8 cellular contexts compared by ENCODE assay signal in the genomic region with DNA sequence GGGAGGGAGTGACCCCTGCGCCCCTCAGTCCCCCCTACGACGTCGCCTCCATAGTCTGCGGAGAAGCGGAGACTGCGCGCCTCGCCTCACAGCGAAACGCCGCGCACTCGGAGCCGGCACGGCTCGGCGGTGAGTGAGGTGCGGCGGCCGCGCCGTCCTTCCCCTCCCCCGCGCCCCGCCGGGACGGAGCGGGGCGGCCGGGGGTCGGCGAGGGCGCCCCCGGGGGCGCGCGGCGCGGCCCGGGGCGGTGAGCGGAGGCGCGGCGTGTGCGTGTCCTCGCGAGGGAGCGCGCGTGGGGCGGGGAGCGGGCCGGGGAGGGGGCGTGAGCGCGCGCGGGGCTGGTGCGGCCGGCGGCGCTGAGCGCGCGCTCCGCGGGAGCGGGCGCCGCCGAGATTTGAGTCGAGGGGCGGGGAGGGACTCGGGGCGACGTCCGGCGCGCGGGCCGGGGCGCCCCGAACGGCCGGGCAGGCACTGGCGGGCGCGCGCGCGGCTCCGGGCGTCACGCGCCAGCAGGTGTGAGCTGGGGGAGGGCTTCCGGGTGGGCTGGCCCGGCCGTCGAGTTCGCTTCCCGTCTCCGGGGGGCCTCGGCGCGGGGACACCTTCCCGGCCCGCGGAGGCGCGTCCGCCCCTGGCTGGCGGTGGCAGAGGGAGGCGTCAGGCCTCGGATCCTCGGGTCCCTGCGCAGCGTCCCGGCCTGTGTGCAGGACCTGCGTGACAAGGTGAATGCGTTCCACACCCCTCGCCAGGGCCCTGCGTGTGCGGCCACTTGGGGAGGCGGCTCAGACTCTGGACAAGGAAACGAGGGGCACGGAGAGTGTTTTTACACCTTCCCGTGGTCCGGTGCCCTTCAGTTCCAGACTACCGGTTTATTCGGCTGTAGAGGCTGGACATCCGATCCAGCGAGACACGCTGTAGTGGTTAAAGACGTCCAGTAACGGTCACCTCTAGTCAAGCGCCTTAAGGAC. TPM values are rescaled to one million over a fixed set of nuclear protein-coding genes. Genes with fewer than 3 reads are reported as not detected.
DNase-seq lines count a peak whose midpoint lies in the region; ATAC-seq, FAIRE-seq and TF ChIP-seq lines count a peak whose summit lies in the region.

No MANE protein-coding gene starts in this region.

- H3K9me3 ChIP-seq in GM12878 (replicated peaks; ENCODE audit: control insufficient read depth, insufficient read depth, low read length) (no peaks in the 10 kb centered on the region), smooth muscle cell (replicated peaks; ENCODE audit: low read depth) (no peaks in the 10 kb centered on the region)

- H3K9ac ChIP-seq in GM12878 (ENCODE audit: control insufficient read depth, insufficient read depth, low read length) (peak overlapping the region; percentile 71), smooth muscle cell (ENCODE audit: low read depth) (peak overlapping the region; percentile 3)

- in situ Hi-C loops in GM12878 (cut with MboI) = loop anchor here (5.0 kb wide), 2 partner anchors 302 to 553 kb away; a partner anchor contains a TSS

- intact Hi-C loops in GM12878 (cut with micrococcal nuclease; ENCODE audit: unreplicated experiment) = loop anchor here (1.0 to 2.0 kb wide), 2 partner anchors 134 to 301 kb away; a partner anchor contains a TSS

- CTCF ChIA-PET in BJ (lab: Yijun Ruan, JAX) = interaction anchor here (0.9 to 3.9 kb wide), 5 partner anchors 9 to 303 kb away, joined by 3 to 23 read pairs (median 5); a partner anchor contains a TSS
- CTCF ChIA-PET in GM12878 (lab: Yijun Ruan, JAX) = interaction anchor here (0.7 to 2.3 kb wide), 13 partner anchors 9 to 730 kb away, joined by 3 to 26 read pairs (median 5); a partner anchor contains a TSS

- no peak for FAIRE-seq in GM12878 (lab: Jason Lieb, UNC)

- DNase-seq in BJ (ENCODE audit: low read depth) (no peak), GM19240 (ENCODE audit: insufficient read length, low spot score) (peak; percentile 47), T-helper 22 cell (ENCODE audit: low read depth) (peak; percentile 71), GM12878 (ENCODE audit: low read depth, low spot score) (no peak), iPS-NIHi7 (ENCODE audit: extremely low spot score) (peak; percentile 67), smooth muscle cell (lab: John Stamatoyannopoulos, UW; ENCODE audit: unreplicated experiment) (no peak)

- POLR2A ChIA-PET in BJ (lab: Charles Lee) (interaction anchor here (0.6 to 0.7 kb wide), 2 partner anchors 24 to 645 kb away, joined by 5 read pairs; no protein-coding TSS in a partner anchor), GM12878 (lab: Charles Lee) (interaction anchor here (0.5 to 2.0 kb wide), 14 partner anchors 8 to 896 kb away, joined by 3 to 28 read pairs (median 6); a partner anchor contains a TSS)

- peaks cover 5% of the 10 kb centered on the region for H3K79me2 ChIP-seq in GM12878 (ENCODE audit: control insufficient read depth, insufficient read depth, low read length)
- H3K79me2 ChIP-seq in smooth muscle cell (ENCODE audit: low read depth) = no peaks in the 10 kb centered on the region

- peak overlapping the region; percentile 81 for H3K27ac ChIP-seq in GM12878 (ENCODE audit: control insufficient read depth, insufficient read depth)
- no peak overlapping the region for H3K27ac ChIP-seq in smooth muscle cell (ENCODE audit: low read depth)

- H2AFZ ChIP-seq in GM12878 (ENCODE audit: control insufficient read depth, low read depth, low read length) (peak overlapping the region; percentile 76), smooth muscle cell (ENCODE audit: low read depth) (peak overlapping the region; percentile 94)

- RAD21 ChIA-PET in GM12878 (lab: Charles Lee; ENCODE audit: unreplicated experiment) = interaction anchor here (0.8 to 2.4 kb wide), 17 partner anchors 8 to 525 kb away, joined by 3 to 45 read pairs (median 6); a partner anchor contains a TSS

- peaks cover 2% of the 10 kb centered on the region for H3K27me3 ChIP-seq in BJ (ENCODE audit: control insufficient read depth, insufficient read depth, low read length)
- 0 out of 4 replicates have a peak, but pooled peaks cover 0 to 1% of the 10 kb centered on the region in 2 experiments for H3K27me3 ChIP-seq in GM12878 (replicated peaks in 1 of 2; ENCODE audit: control insufficient read depth in 2 of 2, insufficient read depth in 2 of 2, low read length in 1 of 2)
- H3K27me3 ChIP-seq in smooth muscle cell (ENCODE audit: low read depth) = peaks cover 12% of the 10 kb centered on the region

- TF ChIP-seq CTCF in BJ (IDR thresholded peaks at IDR 0.05; ENCODE audit: insufficient read depth, low read depth, low read length) (no peak), GM12878 (IDR thresholded peaks at IDR 0.05 in 2 of 3, conservative IDR thresholded peaks at IDR 0.05 in 1 of 3; ENCODE audit: control insufficient read depth in 2 of 3, extremely low read depth in 1 of 3, insufficient read depth in 1 of 3, low read depth in 3 of 3, low read length in 3 of 3) (no peak), smooth muscle cell (IDR thresholded peaks at IDR 0.05; ENCODE audit: borderline replicate concordance, insufficient read depth, poor library complexity, severe bottlenecking) (no peak)

- no peaks in the 10 kb centered on the region for H4K20me1 ChIP-seq in GM12878 (ENCODE audit: control insufficient read depth, insufficient read depth)
- peaks cover 18% of the 10 kb centered on the region for H4K20me1 ChIP-seq in smooth muscle cell (ENCODE audit: low read depth)

- ATAC-seq in HG03558 (IDR thresholded peaks at IDR 0.05; ENCODE audit: extremely low read depth, unreplicated experiment) (peak; percentile 4), GM12878 (peak; percentile 15), GM18870 (IDR thresholded peaks at IDR 0.05; ENCODE audit: unreplicated experiment) (no peak)

- TF ChIP-seq RAD21 in GM12878 (IDR thresholded peaks at IDR 0.05; ENCODE audit: insufficient read depth, low read depth, low read length) = no peak

- H3K36me3 ChIP-seq in BJ (ENCODE audit: control insufficient read depth, insufficient read depth, low read length) = no peaks in the 10 kb centered on the region
- no peaks in the 10 kb centered on the region for H3K36me3 ChIP-seq in GM12878 (ENCODE audit: control insufficient read depth in 2 of 2, insufficient read depth in 2 of 2, low read length in 1 of 2)
- H3K36me3 ChIP-seq in smooth muscle cell (ENCODE audit: low read depth) = no peaks in the 10 kb centered on the region

- whole genome bisulfite sequencing in GM12878 (ENCODE audit: insufficient coverage, insufficient replicate concordance, low lambda C conversion rate, missing lambda C conversion rate) = 3% methylated on average over 52 of the region's 138 CpGs
- WGBS in smooth muscle cell (ENCODE audit: low lambda C conversion rate) = 1% methylated on average over 44 of the region's 138 CpGs

- peaks cover 16% of the 10 kb centered on the region for H3K4me1 ChIP-seq in GM12878 (ENCODE audit: control insufficient read depth, insufficient read depth, low read length)
- no peaks in the 10 kb centered on the region for H3K4me1 ChIP-seq in smooth muscle cell (ENCODE audit: low read depth)

- peak overlapping the region; percentile 48 for H3K4me2 ChIP-seq in GM12878 (ENCODE audit: control insufficient read depth, insufficient read depth)
- peak overlapping the region; percentile 98 for H3K4me2 ChIP-seq in smooth muscle cell

- no peaks in the 10 kb centered on the region for H3F3A ChIP-seq in smooth muscle cell (ENCODE audit: low read depth)

- H3K4me3 ChIP-seq in BJ (ENCODE audit: low read depth, low read length) (peak overlapping the region; percentile 80), GM12878 (peak overlapping the region; percentile 85), smooth muscle cell (peak overlapping the region; percentile 78)

- BruUV-seq in GM12878 (replicated peaks; lab: Mats Ljungman, UMichigan) = no TSS peak

- SMC1A ChIA-PET in GM12878 (lab: Charles Lee; ENCODE audit: uncharacterized antibody, unreplicated experiment) = interaction anchor here (0.7 to 2.0 kb wide), 14 partner anchors 10 to 311 kb away, joined by 3 to 33 read pairs (median 4); a partner anchor contains a TSS

- TF ChIP-seq POLR2A in GM12878 (IDR thresholded peaks at IDR 0.05; ENCODE audit: low read depth, low read length) = peak; percentile 77; the same call in 1 of the 2 replicates

- TF ChIP-seq EP300 in GM12878 (IDR thresholded peaks at IDR 0.05; ENCODE audit: borderline replicate concordance in 1 of 2, control insufficient read depth in 1 of 2, low read depth in 2 of 2, low read length in 2 of 2) = no peak

TF ChIP-seq in GM12878, 131 proteins besides CTCF, POLR2A, EP300 and RAD21 (continues in another document):
- peak; percentile 49 for TF ChIP-seq NR2C1 (IDR thresholded peaks at IDR 0.05)
- TF ChIP-seq ZBED1 (IDR thresholded peaks at IDR 0.05; ENCODE audit: borderline replicate concordance) = no peak
- no peak for TF ChIP-seq KAT2A (conservative IDR thresholded peaks at IDR 0.05; ENCODE audit: control insufficient read depth, low read depth, low read length)
- no peak for TF ChIP-seq SMC3 (IDR thresholded peaks at IDR 0.05; ENCODE audit: borderline replicate concordance, low read length)
- peak; percentile 61 for TF ChIP-seq GATAD2B (conservative IDR thresholded peaks at IDR 0.05; ENCODE audit: low read depth)
- no peak for TF ChIP-seq FOXM1 (IDR thresholded peaks at IDR 0.05; ENCODE audit: low read depth, low read length)
- no peak for TF ChIP-seq CHD4 (IDR thresholded peaks at IDR 0.05)
- no peak for TF ChIP-seq MYB (IDR thresholded peaks at IDR 0.05; ENCODE audit: borderline replicate concordance, low read depth, low read length)
- TF ChIP-seq SMAD5 (IDR thresholded peaks at IDR 0.05; ENCODE audit: low read depth) = no peak

RNA-seq across cellular contexts. Expression of a gene that starts 50.4 kb away (rescaled TPM):
- polyA plus RNA-seq in BJ (2011; rRNA removed) (not detected in 2 replicates), GM12878 (2011; rRNA removed) (0.01 TPM in 1 of 2 replicates, not detected in the other), GM12878 (2014; fragmentation: Illumina TruSeq; extraction: Trizol) (0.01 TPM in 1 of 2 replicates, not detected in the other), GM12878 (2014; fragmentation: Nextera tagmentation; extraction: Ambion mirVana) (not detected), GM12878 (2014; rRNA removed) (0.01 TPM in 1 of 2 replicates, not detected in the other), GM12878 (2016; fragmentation: Nextera tagmentation; extraction: Ambion mirVana) (not detected), smooth muscle cell (1.6 and 4.6 TPM in 2 replicates)
- polyA minus RNA-seq in BJ (2011; rRNA and poly(A)+ RNA removed) = not detected in 2 replicates
- 0.04 and 0.49 TPM in 2 replicates for total RNA-seq in GM12878 (2013; cell fraction: nucleolus; rRNA removed)
- total RNA-seq in GM12878 (2014; rRNA removed) (not detected in 2 replicates), GM12878 (2014; rRNA removed; fragmentation: Illumina TruSeq; extraction: Trizol) (not detected in 2 replicates), GM12878 (2021) (0.03 and 0.05 TPM in 2 replicates), smooth muscle cell (1.4 and 2.2 TPM in 2 replicates)
- polyA plus RNA-seq in GM12878 (2011; ENCODE audit: low read depth) = not detected
- under 0.01 TPM in 2 replicates for polyA plus RNA-seq in GM12878 (2011; cell fraction: cytosol; rRNA removed)
- polyA plus RNA-seq in GM12878 (2011; cell fraction: nucleus; rRNA removed) = 0.06 TPM in 2 replicates
- 0.03 TPM in 1 of 2 replicates, not detected in the other for polyA plus RNA-seq in GM12878 (2012)
- polyA minus RNA-seq in GM12878 (2011; rRNA and poly(A)+ RNA removed) = 0.21 TPM in 1 of 2 replicates, not detected in the other
- not detected in 2 replicates for polyA minus RNA-seq in GM12878 (2011; cell fraction: cytosol; rRNA and poly(A)+ RNA removed)
- polyA minus RNA-seq in GM12878 (2011; cell fraction: nucleus; rRNA and poly(A)+ RNA removed) = not detected in 2 replicates

Comparison
In these comparisons a context has a peak if more than half of its experiments do, and no peak if none do; other contexts are left out.
1. DNase-seq: peak in GM19240 (single experiment), T-helper 22 cell (single experiment) and iPS-NIHi7 (single experiment); none in BJ (single experiment), GM12878 (single experiment) and smooth muscle cell (single experiment).
2. Peak in every context shown above with its lines, with median percentiles within 50 percentile points of each other: H3K4me3 ChIP-seq.